Comparison of ENCODE assay signal across 22 cellular contexts in the genomic region with DNA sequence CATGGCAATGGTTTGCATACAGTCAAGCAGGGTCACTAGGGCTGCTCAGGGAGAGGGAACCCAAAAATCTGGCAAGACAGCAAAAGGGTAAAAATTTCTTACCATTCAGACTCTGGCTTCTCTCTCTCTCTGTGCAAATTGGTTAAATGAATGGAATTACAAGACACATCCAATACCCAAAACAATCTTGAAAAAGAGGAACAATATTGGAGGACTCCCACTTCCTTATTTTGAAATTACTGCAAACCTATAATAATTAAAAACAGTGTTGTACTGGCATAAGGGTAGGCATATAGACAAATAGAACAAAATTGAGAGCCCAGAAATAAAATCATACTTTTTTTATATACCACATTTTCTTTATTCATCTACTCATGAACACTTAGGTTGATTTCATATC. TPM values are rescaled to one million over a fixed set of nuclear protein-coding genes. Genes with fewer than 3 reads are reported as not detected.
DNase-seq lines count a peak whose midpoint lies in the region; ATAC-seq and TF ChIP-seq lines count a peak whose summit lies in the region.
"Had no signal": no experiment of that assay in that cellular context is flagged by ENCODE, and none has a peak within 500 bp of the region (broad histone marks: within the 10 kb centered on the region; RNA-seq: fewer than 3 reads in every experiment).

No MANE protein-coding gene starts in this region.

- no peaks in the 10 kb centered on the region for H3K4me1 Mint-ChIP-seq in Calu3 (ENCODE audit: low read depth, unreplicated experiment)
- H3K4me1 Mint-ChIP-seq: T-helper 17 cell had no signal

- no peak for TF ChIP-seq CTCF in Calu3 (IDR thresholded peaks at IDR 0.05; ENCODE audit: unreplicated experiment)

- no peaks in the 10 kb centered on the region for H3K36me3 Mint-ChIP-seq in Calu3 (ENCODE audit: insufficient read depth, unreplicated experiment)

- H3K27me3 Mint-ChIP-seq in Calu3 (ENCODE audit: unreplicated experiment): no peaks in the 10 kb centered on the region
- H3K27me3 Mint-ChIP-seq: CD4-positive, alpha-beta T cell; T-helper 17 cell had no signal

- H3K27ac Mint-ChIP-seq in Calu3 (ENCODE audit: unreplicated experiment): no peak overlapping the region
- H3K27ac Mint-ChIP-seq: CD4-positive, alpha-beta T cell; GM23338; T-helper 17 cell had no signal

- no TSS peak for BruUV-seq in Calu3 (replicated peaks; lab: Mats Ljungman, UMichigan)

- no peak for ATAC-seq in HG03159 (IDR thresholded peaks at IDR 0.05; ENCODE audit: unreplicated experiment)
- ATAC-seq in left cardiac atrium: no peak
- ATAC-seq: GM23338, PC-3, T-helper 17 cell had no signal

- peak; percentile 10 to 14 for DNase-seq in AML-193 (lab: John Stamatoyannopoulos, UW)
- DNase-seq in Kasumi-1 (lab: John Stamatoyannopoulos, UW): peak; percentile 49 to 55
- DNase-seq in NOMO-1 (lab: John Stamatoyannopoulos, UW; ENCODE audit: unreplicated experiment in 2 of 2): peak; percentile 12 to 79
- peak; percentile 3 for DNase-seq in SKM-1 (lab: John Stamatoyannopoulos, UW; ENCODE audit: unreplicated experiment)
- no peak for DNase-seq in H4 (ENCODE audit: low spot score)
- DNase-seq in Calu3: no peak
- no peak for DNase-seq in left cardiac atrium
- DNase-seq: CD4-positive, alpha-beta T cell; DMS53; IMR-90; NCI-H2029; NCI-H446 treated with DMSO at 0.1 percent for 48 hours; NCI-H526; NCI-H82; NK-92 treated with Interleukin-12 subunit alpha and Interleukin-12 subunit beta, amount 100 ng/mL, for 24 hours; PC-3; T-helper 17 cell had no signal

- intact Hi-C loops in Calu3 (cut with micrococcal nuclease; ENCODE audit: unreplicated experiment): no loop called here
- intact Hi-C loops in left cardiac atrium (cut with DNase I): no loop called here

- no peak overlapping the region for H3K4me3 Mint-ChIP-seq in Calu3 (ENCODE audit: low read depth, unreplicated experiment)
- H3K4me3 Mint-ChIP-seq: CD4-positive, alpha-beta T cell; GM23338; T-helper 17 cell had no signal

- CTCF ChIA-PET in Calu3 (lab: Charles Lee): no interaction called here

- peaks cover 13% of the 10 kb centered on the region for H3K9me3 Mint-ChIP-seq in Calu3 (ENCODE audit: low read depth, unreplicated experiment)

RNA-seq across cellular contexts. Expression of gene ETDA, which starts 24.1 kb away (rescaled TPM):
- total RNA-seq in H4 (2014; rRNA removed; shearing (Covaris generic)): not detected in 2 replicates
- not detected in 2 replicates for total RNA-seq in Calu3 (2022)
- total RNA-seq in left cardiac atrium: not detected
- total RNA-seq: A172; CD4-positive, alpha-beta T cell; Daoy; G401; GM23338; IMR-90; PC-3; T-helper 17 cell had no signal

RNA-seq across cellular contexts. Expression of gene ETDC, which starts 33.3 kb away (rescaled TPM):
- not detected in 2 replicates for total RNA-seq in H4 (2014; rRNA removed; shearing (Covaris generic))
- total RNA-seq in Calu3 (2022) (not detected in 2 replicates), left cardiac atrium (not detected)
- total RNA-seq: A172; CD4-positive, alpha-beta T cell; Daoy; G401; GM23338; IMR-90; PC-3; T-helper 17 cell had no signal

Comparison
In these comparisons a context has a peak if more than half of its experiments do, and no peak if none do; other contexts are left out.
1. DNase-seq: peak in AML-193 (2 of 2), Kasumi-1 (2 of 2), NOMO-1 (2 of 2) and SKM-1 (single experiment); none in H4 (single experiment), Calu3 (single experiment) and left cardiac atrium (single experiment).